Comparison of ENCODE assay signal across 17 cellular contexts in genomic region chr17:56808503-56808902, GRCh38. TPM values are rescaled to one million over a fixed set of nuclear protein-coding genes. Genes with fewer than 3 reads are reported as not detected.
DNase-seq lines count a peak whose midpoint lies in the region; ATAC-seq and TF ChIP-seq lines count a peak whose summit lies in the region.
"Had no signal": no experiment of that assay in that cellular context is flagged by ENCODE, and none has a peak within 500 bp of the region (broad histone marks: within the 10 kb centered on the region; RNA-seq: fewer than 3 reads in every experiment).

No MANE protein-coding gene starts in this region.

- peak; percentile 18 for DNase-seq in activated CD8-positive, alpha-beta memory T cell treated with anti-CD3 and anti-CD28 coated beads, Interleukin-2, amount 50 U/mL, for 48 hours
- no peak for DNase-seq in activated CD8-positive, alpha-beta memory T cell treated with anti-CD3 and anti-CD28 coated beads, Interleukin-2, amount 50 U/mL, for 4 hours
- peak; percentile 87 for DNase-seq in NCI-H69 (lab: John Stamatoyannopoulos, UW)
- DNase-seq in esophagus squamous epithelium (lab: John Stamatoyannopoulos, UW), result no peak
- no peak for DNase-seq in tibial nerve (ENCODE audit: low spot score in 2 of 2)
- no peak for DNase-seq in activated CD4-positive, alpha-beta T cell treated with anti-CD3 and anti-CD28 coated beads, Interleukin-2, amount 10 ng/mL, durations not matched to agents 24 days and 14 days
- no peak for DNase-seq in NCI-H2029 treated with DMSO at 0.1 percent for 48 hours (lab: John Stamatoyannopoulos, UW)
- DNase-seq: ACHN; activated CD4-positive, alpha-beta T cell treated with anti-CD3 and anti-CD28 coated beads for 36 hours; CD8-positive, alpha-beta memory T cell; dermis blood vessel endothelial cell; NCI-H748 treated with DMSO at 0.1 percent for 48 hours; stimulated activated naive B cell treated with anti-CD40 and anti-IgM and Interleukin-4, amounts not matched to agents 10 μg/mL and 1 μg/mL and 100 μg/mL, for 72 hours had no signal

- intact Hi-C loops in esophagus squamous epithelium (cut with DNase I), result no loop called here
- intact Hi-C loops in activated CD4-positive, alpha-beta T cell treated with anti-CD3 and anti-CD28 coated beads, Interleukin-2, amount 10 ng/mL, durations not matched to agents 24 days and 14 days (cut with micrococcal nuclease), result no loop called here

- peak overlapping the region; percentile 47 to 70 (median 60) for H3K27ac ChIP-seq in esophagus squamous epithelium
- H3K27ac ChIP-seq in tibial nerve, result peak overlapping the region in 3 of 4 donors; percentile 30 to 79 (median 77)

- no peaks in the 10 kb centered on the region for H3K9me3 Mint-ChIP-seq in activated CD4-positive, alpha-beta T cell treated with anti-CD3 and anti-CD28 coated beads, Interleukin-2, amount 10 ng/mL, durations not matched to agents 24 days and 14 days
- H3K9me3 Mint-ChIP-seq in stimulated activated memory B cell treated with anti-CD40 and anti-IgM and Interleukin-4, amounts not matched to agents 10 μg/mL and 1 μg/mL and 100 μg/mL, for 72 hours, result no peaks in the 10 kb centered on the region
- H3K9me3 Mint-ChIP-seq: activated naive CD4-positive, alpha-beta T cell treated with anti-CD3 and anti-CD28 coated beads, Interleukin-2, amount 50 U/mL, for 24 hours; CD8-positive, alpha-beta memory T cell; stimulated activated naive B cell treated with anti-CD40 and anti-IgM and Interleukin-4, amounts not matched to agents 10 μg/mL and 1 μg/mL and 100 μg/mL, for 72 hours; T-helper 1 cell treated with Interleukin-12 subunit alpha and Interleukin-12 subunit beta and Interleukin-4 antibody, amounts not matched to agents 30 μg/mL and 1 μg/mL, for 36 hours had no signal

- peak in 1 of 2 donors; percentile 73 for TF ChIP-seq EP300 in tibial nerve (IDR thresholded peaks at IDR 0.05)

- H3K36me3 Mint-ChIP-seq in activated CD4-positive, alpha-beta T cell treated with anti-CD3 and anti-CD28 coated beads, Interleukin-2, amount 10 ng/mL, durations not matched to agents 24 days and 14 days (ENCODE audit: low read depth), result no peaks in the 10 kb centered on the region
- peaks cover 11% of the 10 kb centered on the region for H3K36me3 Mint-ChIP-seq in stimulated activated memory B cell treated with anti-CD40 and anti-IgM and Interleukin-4, amounts not matched to agents 10 μg/mL and 1 μg/mL and 100 μg/mL, for 72 hours

- H3K27me3 ChIP-seq in esophagus squamous epithelium (no peaks in the 10 kb centered on the region), tibial nerve (no peaks in the 10 kb centered on the region)

- H3K4me1 ChIP-seq in esophagus squamous epithelium (peaks cover 0 to 62% (median 10%) of the 10 kb centered on the region in 3 donors), tibial nerve (peaks cover 0 to 28% (median 2%) of the 10 kb centered on the region in 4 donors)

- no peak overlapping the region for H3K4me3 Mint-ChIP-seq in activated CD4-positive, alpha-beta T cell treated with anti-CD3 and anti-CD28 coated beads, Interleukin-2, amount 10 ng/mL, durations not matched to agents 24 days and 14 days
- H3K4me3 Mint-ChIP-seq in stimulated activated memory B cell treated with anti-CD40 and anti-IgM and Interleukin-4, amounts not matched to agents 10 μg/mL and 1 μg/mL and 100 μg/mL, for 72 hours, result no peak overlapping the region
- H3K4me3 Mint-ChIP-seq: activated CD4-positive, alpha-beta T cell treated with anti-CD3 and anti-CD28 coated beads for 36 hours; activated naive CD4-positive, alpha-beta T cell treated with anti-CD3 and anti-CD28 coated beads, Interleukin-2, amount 50 U/mL, for 24 hours; CD8-positive, alpha-beta memory T cell; stimulated activated naive B cell treated with anti-CD40 and anti-IgM and Interleukin-4, amounts not matched to agents 10 μg/mL and 1 μg/mL and 100 μg/mL, for 72 hours; T-helper 1 cell treated with Interleukin-12 subunit alpha and Interleukin-12 subunit beta and Interleukin-4 antibody, amounts not matched to agents 30 μg/mL and 1 μg/mL, for 36 hours had no signal

- peaks cover 5% of the 10 kb centered on the region for H3K4me1 Mint-ChIP-seq in activated CD4-positive, alpha-beta T cell treated with anti-CD3 and anti-CD28 coated beads, Interleukin-2, amount 10 ng/mL, durations not matched to agents 24 days and 14 days
- no peaks in the 10 kb centered on the region for H3K4me1 Mint-ChIP-seq in stimulated activated memory B cell treated with anti-CD40 and anti-IgM and Interleukin-4, amounts not matched to agents 10 μg/mL and 1 μg/mL and 100 μg/mL, for 72 hours
- H3K4me1 Mint-ChIP-seq: activated CD4-positive, alpha-beta T cell treated with anti-CD3 and anti-CD28 coated beads for 36 hours; activated naive CD4-positive, alpha-beta T cell treated with anti-CD3 and anti-CD28 coated beads, Interleukin-2, amount 50 U/mL, for 24 hours; CD8-positive, alpha-beta memory T cell; stimulated activated naive B cell treated with anti-CD40 and anti-IgM and Interleukin-4, amounts not matched to agents 10 μg/mL and 1 μg/mL and 100 μg/mL, for 72 hours had no signal

- H3K9me3 ChIP-seq in esophagus squamous epithelium, result no peaks in the 10 kb centered on the region
- no peaks in the 10 kb centered on the region for H3K9me3 ChIP-seq in tibial nerve

- H3K27ac Mint-ChIP-seq in activated CD4-positive, alpha-beta T cell treated with anti-CD3 and anti-CD28 coated beads, Interleukin-2, amount 10 ng/mL, durations not matched to agents 24 days and 14 days, result no peak overlapping the region
- H3K27ac Mint-ChIP-seq in stimulated activated memory B cell treated with anti-CD40 and anti-IgM and Interleukin-4, amounts not matched to agents 10 μg/mL and 1 μg/mL and 100 μg/mL, for 72 hours, result no peak overlapping the region
- H3K27ac Mint-ChIP-seq: activated CD4-positive, alpha-beta T cell treated with anti-CD3 and anti-CD28 coated beads for 36 hours; activated naive CD4-positive, alpha-beta T cell treated with anti-CD3 and anti-CD28 coated beads, Interleukin-2, amount 50 U/mL, for 24 hours; CD8-positive, alpha-beta memory T cell; stimulated activated naive B cell treated with anti-CD40 and anti-IgM and Interleukin-4, amounts not matched to agents 10 μg/mL and 1 μg/mL and 100 μg/mL, for 72 hours; T-helper 1 cell treated with Interleukin-12 subunit alpha and Interleukin-12 subunit beta and Interleukin-4 antibody, amounts not matched to agents 30 μg/mL and 1 μg/mL, for 36 hours had no signal

- H3K4me3 ChIP-seq in esophagus squamous epithelium, result no peak overlapping the region
- H3K4me3 ChIP-seq in tibial nerve, result peak overlapping the region in 1 of 4 donors; percentile 21
- H3K4me3 ChIP-seq: smooth muscle cell had no signal

- TF ChIP-seq CTCF in esophagus squamous epithelium (IDR thresholded peaks at IDR 0.05) (no peak), tibial nerve (IDR thresholded peaks at IDR 0.05) (no peak)

- no peaks in the 10 kb centered on the region for H3K27me3 Mint-ChIP-seq in activated CD4-positive, alpha-beta T cell treated with anti-CD3 and anti-CD28 coated beads, Interleukin-2, amount 10 ng/mL, durations not matched to agents 24 days and 14 days
- H3K27me3 Mint-ChIP-seq in stimulated activated memory B cell treated with anti-CD40 and anti-IgM and Interleukin-4, amounts not matched to agents 10 μg/mL and 1 μg/mL and 100 μg/mL, for 72 hours, result no peaks in the 10 kb centered on the region
- H3K27me3 Mint-ChIP-seq: activated CD4-positive, alpha-beta T cell treated with anti-CD3 and anti-CD28 coated beads for 36 hours; activated naive CD4-positive, alpha-beta T cell treated with anti-CD3 and anti-CD28 coated beads, Interleukin-2, amount 50 U/mL, for 24 hours; stimulated activated naive B cell treated with anti-CD40 and anti-IgM and Interleukin-4, amounts not matched to agents 10 μg/mL and 1 μg/mL and 100 μg/mL, for 72 hours had no signal

- H3K36me3 ChIP-seq in esophagus squamous epithelium (no peaks in the 10 kb centered on the region), tibial nerve (no peaks in the 10 kb centered on the region)

- ATAC-seq in stimulated activated memory B cell treated with anti-CD40 and anti-IgM and Interleukin-4, amounts not matched to agents 10 μg/mL and 1 μg/mL and 100 μg/mL, for 72 hours, result no peak
- ATAC-seq: activated CD4-positive, alpha-beta T cell treated with anti-CD3 and anti-CD28 coated beads for 36 hours; stimulated activated naive B cell treated with anti-CD40 and anti-IgM and Interleukin-4, amounts not matched to agents 10 μg/mL and 1 μg/mL and 100 μg/mL, for 72 hours had no signal

- 37 to 47% methylated on average over 3 of the region's 3 CpGs for WGBS in esophagus squamous epithelium, 2 donors
- WGBS in tibial nerve, 2 donors, result 46 to 51% methylated on average over 3 of the region's 3 CpGs

- TF ChIP-seq POLR2A in esophagus squamous epithelium (IDR thresholded peaks at IDR 0.05), result no peak
- peak in 1 of 2 donors; percentile 23 for TF ChIP-seq POLR2A in tibial nerve (IDR thresholded peaks at IDR 0.05)

RNA-seq across cellular contexts. Expression of gene C17orf67, which starts 25.2 kb away (rescaled TPM):
- total RNA-seq in esophagus squamous epithelium, result 1 to 10 TPM in 1 of 4 donors, under 1 TPM in 3; 0.27 to 1.7 (median 0.53) TPM
- total RNA-seq in tibial nerve, result 1 to 10 TPM; 2.4 to 4.5 (median 3.1) TPM
- 3.7 and 4.4 TPM in 2 replicates for total RNA-seq in activated CD4-positive, alpha-beta T cell treated with anti-CD3 and anti-CD28 coated beads, Interleukin-2, amount 10 ng/mL, durations not matched to agents 24 days and 14 days
- total RNA-seq: smooth muscle cell had no signal

RNA-seq across cellular contexts. Expression of gene DGKE, which starts 25.4 kb away (rescaled TPM):
- total RNA-seq in esophagus squamous epithelium, result 10 to 100 TPM in 1 of 4 donors, 1 to 10 TPM in 3; 1.7 to 10.7 (median 7.9) TPM
- total RNA-seq in tibial nerve, result 10 to 100 TPM; 10.5 to 45.9 (median 13.4) TPM
- 33.0 and 33.6 TPM in 2 replicates for total RNA-seq in activated CD4-positive, alpha-beta T cell treated with anti-CD3 and anti-CD28 coated beads, Interleukin-2, amount 10 ng/mL, durations not matched to agents 24 days and 14 days

Comparison
In these comparisons a context has a peak if more than half of its experiments do, and no peak if none do; other contexts are left out.
1. DNase-seq: peak in activated CD8-positive, alpha-beta memory T cell treated with anti-CD3 and anti-CD28 coated beads, Interleukin-2, amount 50 U/mL, for 48 hours (single experiment) and NCI-H69 (single experiment); none in activated CD8-positive, alpha-beta memory T cell treated with anti-CD3 and anti-CD28 coated beads, Interleukin-2, amount 50 U/mL, for 4 hours (single experiment), esophagus squamous epithelium (single experiment), tibial nerve (0 of 2), activated CD4-positive, alpha-beta T cell treated with anti-CD3 and anti-CD28 coated beads, Interleukin-2, amount 10 ng/mL, durations not matched to agents 24 days and 14 days (single experiment) and NCI-H2029 treated with DMSO at 0.1 percent for 48 hours (single experiment).